ENCODE assay signal across 11 cellular contexts in genomic region chr1:116325922-116326321, GRCh38. TPM values are rescaled to one million over a fixed set of nuclear protein-coding genes. Genes with fewer than 3 reads are reported as not detected.
DNase-seq lines count a peak whose midpoint lies in the region; ATAC-seq and TF ChIP-seq lines count a peak whose summit lies in the region.
"Had no signal": no experiment of that assay in that cellular context is flagged by ENCODE, and none has a peak within 500 bp of the region (broad histone marks: within the 10 kb centered on the region; RNA-seq: fewer than 3 reads in every experiment).

No MANE protein-coding gene starts in this region.

- POLR2A ChIA-PET in activated CD4-positive, alpha-beta T cell treated with anti-CD3 and anti-CD28 coated beads for 36 hours (lab: Charles Lee): no interaction called here

- H3K4me3 ChIP-seq in Jurkat, Clone E6-1 (ENCODE audit: low read length): peak overlapping the region; percentile 17
- H3K4me3 ChIP-seq: lung had no signal

- no peak for TF ChIP-seq POLR2A in GM18505 (IDR thresholded peaks at IDR 0.05; ENCODE audit: borderline replicate concordance, extremely low read depth, insufficient read depth, insufficient read length)

- H3K27me3 Mint-ChIP-seq in activated CD4-positive, alpha-beta T cell treated with anti-CD3 and anti-CD28 coated beads for 36 hours: no peaks in the 10 kb centered on the region
- no peaks in the 10 kb centered on the region for H3K27me3 Mint-ChIP-seq in activated naive CD8-positive, alpha-beta T cell treated with anti-CD3 and anti-CD28 coated beads for 36 hours

- ATAC-seq in activated CD4-positive, alpha-beta T cell treated with anti-CD3 and anti-CD28 coated beads for 36 hours: peak; percentile 80
- ATAC-seq in GM18858 (IDR thresholded peaks at IDR 0.05; ENCODE audit: unreplicated experiment) (no peak), GM18909 (IDR thresholded peaks at IDR 0.05; ENCODE audit: poor library complexity, unreplicated experiment) (no peak), GM18867 (IDR thresholded peaks at IDR 0.05; ENCODE audit: unreplicated experiment) (no peak), GM18505 (IDR thresholded peaks at IDR 0.05; ENCODE audit: unreplicated experiment) (no peak)

- H3K36me3 Mint-ChIP-seq in activated CD4-positive, alpha-beta T cell treated with anti-CD3 and anti-CD28 coated beads for 36 hours (ENCODE audit: low read depth): no peaks in the 10 kb centered on the region
- H3K36me3 Mint-ChIP-seq in activated naive CD8-positive, alpha-beta T cell treated with anti-CD3 and anti-CD28 coated beads for 36 hours: no peaks in the 10 kb centered on the region

- intact Hi-C loops in activated CD4-positive, alpha-beta T cell treated with anti-CD3 and anti-CD28 coated beads for 36 hours (cut with DNase I, micrococcal nuclease): no loop called here

- no peaks in the 10 kb centered on the region for H3K9me3 Mint-ChIP-seq in activated CD4-positive, alpha-beta T cell treated with anti-CD3 and anti-CD28 coated beads for 36 hours (ENCODE audit: low read depth)
- H3K9me3 Mint-ChIP-seq in activated naive CD8-positive, alpha-beta T cell treated with anti-CD3 and anti-CD28 coated beads for 36 hours: no peaks in the 10 kb centered on the region

- H3K4me1 Mint-ChIP-seq in activated CD4-positive, alpha-beta T cell treated with anti-CD3 and anti-CD28 coated beads for 36 hours: peaks cover 75% of the 10 kb centered on the region
- H3K4me1 Mint-ChIP-seq in activated naive CD8-positive, alpha-beta T cell treated with anti-CD3 and anti-CD28 coated beads for 36 hours: peaks cover 73% of the 10 kb centered on the region

- peak; percentile 98 for DNase-seq in Jurkat, Clone E6-1 (ENCODE audit: low read depth, low spot score)
- DNase-seq in activated CD4-positive, alpha-beta T cell treated with anti-CD3 and anti-CD28 coated beads for 36 hours: peak; percentile 53
- peak; percentile 13 for DNase-seq in activated naive CD8-positive, alpha-beta T cell treated with anti-CD3 and anti-CD28 coated beads for 36 hours
- DNase-seq in stimulated activated CD4-positive, alpha-beta T cell treated with anti-CD3 and anti-CD28 coated beads, Interleukin-1b, Interleukin-23, amount 100 ng/mL, for 48 hours: peak; percentile 35
- DNase-seq: amniotic stem cell, NCI-H1092 had no signal

- H3K4me3 Mint-ChIP-seq in activated CD4-positive, alpha-beta T cell treated with anti-CD3 and anti-CD28 coated beads for 36 hours: peak overlapping the region; percentile 14
- H3K4me3 Mint-ChIP-seq in activated naive CD8-positive, alpha-beta T cell treated with anti-CD3 and anti-CD28 coated beads for 36 hours: peak overlapping the region; percentile 46

- CTCF ChIA-PET in activated CD4-positive, alpha-beta T cell treated with anti-CD3 and anti-CD28 coated beads for 36 hours (lab: Charles Lee): interaction anchor here (0.7 to 2.0 kb wide), 3 partner anchors 157 to 269 kb away, joined by 3 to 5 read pairs (median 4); no protein-coding TSS in a partner anchor

- H3K27ac Mint-ChIP-seq in activated CD4-positive, alpha-beta T cell treated with anti-CD3 and anti-CD28 coated beads for 36 hours: peak overlapping the region; percentile 92
- H3K27ac Mint-ChIP-seq in activated naive CD8-positive, alpha-beta T cell treated with anti-CD3 and anti-CD28 coated beads for 36 hours: peak overlapping the region; percentile 92

RNA-seq across cellular contexts. Expression of gene ATP1A1, which starts 47.1 kb away (rescaled TPM):
- 160 TPM for polyA plus RNA-seq in Jurkat, Clone E6-1 (2012; ENCODE audit: insufficient read depth, insufficient read length)
- 100 to 1,000 TPM; 247 to 257 TPM for total RNA-seq in activated CD4-positive, alpha-beta T cell treated with anti-CD3 and anti-CD28 coated beads for 36 hours
- total RNA-seq in activated naive CD8-positive, alpha-beta T cell treated with anti-CD3 and anti-CD28 coated beads for 36 hours: 100 to 1,000 TPM; 234 to 243 TPM

Comparison
In these comparisons a context has a peak if more than half of its experiments do, and no peak if none do; other contexts are left out.
1. DNase-seq: peak in every context shown above with its lines; median percentile 98 in Jurkat, Clone E6-1; 53 in activated CD4-positive, alpha-beta T cell treated with anti-CD3 and anti-CD28 coated beads for 36 hours; 35 in stimulated activated CD4-positive, alpha-beta T cell treated with anti-CD3 and anti-CD28 coated beads, Interleukin-1b, Interleukin-23, amount 100 ng/mL, for 48 hours; 13 in activated naive CD8-positive, alpha-beta T cell treated with anti-CD3 and anti-CD28 coated beads for 36 hours.